ENCODE assay signal across 23 cellular contexts in the genomic region with DNA sequence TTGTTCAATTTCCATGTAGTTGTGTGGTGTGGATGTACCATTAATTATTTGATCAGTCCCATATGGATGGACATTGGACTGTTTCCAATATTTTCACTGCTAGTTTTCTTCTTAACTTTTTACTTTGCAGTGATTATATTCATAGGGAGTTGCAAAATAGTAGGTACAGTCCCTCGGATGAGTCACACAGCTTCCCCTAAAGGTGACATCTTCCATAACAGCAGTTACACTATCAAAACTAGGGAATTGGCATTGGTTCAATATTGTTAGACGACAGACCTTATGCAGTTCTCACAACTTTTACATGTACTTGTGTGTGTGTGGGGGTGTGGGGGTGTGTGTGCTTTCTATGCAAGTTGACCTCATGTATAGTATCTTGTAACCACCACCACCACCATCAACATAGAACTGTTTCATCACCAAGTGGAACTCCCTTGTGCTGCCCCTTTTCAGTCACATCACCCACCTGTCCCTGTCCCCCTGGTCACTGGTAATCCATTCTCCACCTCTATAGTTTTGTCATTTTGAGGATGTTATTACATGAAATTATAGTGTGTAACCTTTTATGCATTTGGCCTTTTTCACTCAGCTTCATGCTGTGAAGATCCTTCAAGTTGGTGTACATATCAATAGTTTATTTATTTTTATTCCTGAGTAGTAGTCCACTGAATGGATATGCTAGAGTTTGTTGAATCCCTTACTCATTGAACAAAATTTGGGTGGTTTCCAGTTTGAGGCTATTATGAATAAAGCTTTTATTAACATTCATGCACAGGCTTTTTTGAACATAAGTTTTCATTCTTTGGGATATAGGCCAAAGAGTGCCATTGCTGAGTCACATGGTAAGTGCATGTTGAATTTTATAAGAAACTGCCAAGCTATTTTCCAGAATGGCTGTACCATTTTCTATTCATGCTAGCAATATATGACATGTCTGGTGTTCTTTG. TPM values are rescaled to one million over a fixed set of nuclear protein-coding genes. Genes with fewer than 3 reads are reported as not detected.
A peak's percentile ranks its signal among the peaks of the same experiment; 100 is the strongest.
DNase-seq lines count a peak whose midpoint lies in the region; ATAC-seq, FAIRE-seq and TF ChIP-seq lines count a peak whose summit lies in the region.
"Had no signal": no experiment of that assay in that cellular context is flagged by ENCODE, and none has a peak within 500 bp of the region (broad histone marks: within the 10 kb centered on the region; RNA-seq: fewer than 3 reads in every experiment).

No MANE protein-coding gene starts in this region.

- WGBS in mesendoderm (ENCODE audit: extremely low coverage, insufficient coverage, low lambda C conversion rate): no CpG with 5 or more reads among the region's 2 CpGs

- no peak overlapping the region for H2BK120ac ChIP-seq in mesendoderm (ENCODE audit: low read depth, low read length)

- no peak overlapping the region for H2BK5ac ChIP-seq in mesendoderm (ENCODE audit: low read length)

- H3K4me3 ChIP-seq in bronchial epithelial cell (ENCODE audit: low read depth, low read length) (no peak overlapping the region), mesendoderm (ENCODE audit: low read length) (no peak overlapping the region), SJCRH30 (no peak overlapping the region)
- H3K4me3 ChIP-seq: adrenal gland, psoas muscle, tibial nerve had no signal

- peaks cover 2% of the 10 kb centered on the region for H3K4me1 ChIP-seq in mesendoderm (ENCODE audit: control insufficient read depth, low read depth, low read length)
- no peaks in the 10 kb centered on the region for H3K4me1 ChIP-seq in SJCRH30
- H3K4me1 ChIP-seq: adrenal gland, psoas muscle, tibial nerve had no signal

- no peak overlapping the region for H2BK15ac ChIP-seq in mesendoderm (replicated peaks; ENCODE audit: low read depth)

- no peak overlapping the region for H3K18ac ChIP-seq in mesendoderm (ENCODE audit: low read length)

- no peak overlapping the region for H3K4me2 ChIP-seq in mesendoderm (ENCODE audit: low read length)

- FAIRE-seq in bronchial epithelial cell (lab: Jason Lieb, UNC): no peak

- no peak overlapping the region for H3K56ac ChIP-seq in mesendoderm (ENCODE audit: low read length)

- no peaks in the 10 kb centered on the region for H3K36me3 ChIP-seq in bronchial epithelial cell (ENCODE audit: control insufficient read depth, insufficient read depth, low read length)
- no peaks in the 10 kb centered on the region for H3K36me3 ChIP-seq in mesendoderm (ENCODE audit: control insufficient read depth, insufficient read depth, low read length)
- H3K36me3 ChIP-seq in SJCRH30: no peaks in the 10 kb centered on the region
- H3K36me3 ChIP-seq: adrenal gland, tibial nerve had no signal

- no peak overlapping the region for H3K23ac ChIP-seq in mesendoderm (ENCODE audit: low read length)

- no peak overlapping the region for H4K5ac ChIP-seq in mesendoderm (ENCODE audit: low read length)

- no peak for TF ChIP-seq CTCF in bronchial epithelial cell (IDR thresholded peaks at IDR 0.05; ENCODE audit: insufficient read depth, low read length, severe bottlenecking)

- H3K9me3 ChIP-seq in SJCRH30 (replicated peaks): no peaks in the 10 kb centered on the region
- H3K9me3 ChIP-seq: adrenal gland, psoas muscle, tibial nerve had no signal

- H3K9ac ChIP-seq in mesendoderm (ENCODE audit: low read length): no peak overlapping the region

- H3K27me3 ChIP-seq in bronchial epithelial cell (ENCODE audit: control insufficient read depth, insufficient read depth, low read length) (no peaks in the 10 kb centered on the region), mesendoderm (ENCODE audit: insufficient read depth, low read length, poor library complexity) (no peaks in the 10 kb centered on the region), SJCRH30 (no peaks in the 10 kb centered on the region)
- H3K27me3 ChIP-seq: adrenal gland, tibial nerve had no signal

- no peaks in the 10 kb centered on the region for H3K79me1 ChIP-seq in mesendoderm (ENCODE audit: low read length)

- ATAC-seq in GM21528 (IDR thresholded peaks at IDR 0.05; ENCODE audit: low FRiP score, unreplicated experiment): no peak
- ATAC-seq: left ventricle myocardium superior, psoas muscle had no signal

- no peak overlapping the region for H4K8ac ChIP-seq in mesendoderm (ENCODE audit: low read depth, low read length)

- DNase-seq in A172 (ENCODE audit: low spot score): peak; percentile 11
- DNase-seq in CD1c-positive myeloid dendritic cell (ENCODE audit: extremely low spot score): peak; percentile 11
- DNase-seq in bronchial epithelial cell (ENCODE audit: low read depth): peak; percentile 61
- peak; percentile 91 for DNase-seq in foreskin melanocyte
- no peak for DNase-seq in mesendoderm
- no peak for DNase-seq in SJCRH30
- DNase-seq: activated CD4-positive, CD25-positive, alpha-beta regulatory T cell; adrenal gland; CD8-positive, alpha-beta memory T cell; DMS79 treated with DMSO at 0.1 percent for 48 hours; erythroblast; GOT3; left ventricle myocardium superior; NCI-H1048; NCI-H2029; NCI-H446 treated with DMSO at 0.1 percent for 48 hours; NK-92 treated with Interleukin-12 subunit alpha and Interleukin-12 subunit beta, amount 100 ng/mL, for 24 hours; psoas muscle; stimulated activated naive CD4-positive, alpha-beta T cell treated with Interleukin-2 at 50 U/mL for 16 hours; T1000 had no signal

- H3K27ac ChIP-seq in mesendoderm (ENCODE audit: low read depth, low read length): no peak overlapping the region
- H3K27ac ChIP-seq in SJCRH30: no peak overlapping the region
- H3K27ac ChIP-seq: adrenal gland, psoas muscle, RWPE1, tibial nerve had no signal

- no peaks in the 10 kb centered on the region for H3K79me2 ChIP-seq in mesendoderm (ENCODE audit: control insufficient read depth, insufficient read depth, low read length)

- no peak overlapping the region for H3K4ac ChIP-seq in mesendoderm (ENCODE audit: low read depth, low read length)

- H2AK5ac ChIP-seq in mesendoderm (ENCODE audit: low read length): no peak overlapping the region

RNA-seq across cellular contexts. Expression of gene CAPRIN2, which starts 59.3 kb away (rescaled TPM):
- 21.9 and 29.3 TPM in 2 replicates for total RNA-seq in A172 (2014; rRNA removed; shearing (Covaris generic))
- 26.2 and 31.9 TPM in 2 replicates for total RNA-seq in bronchial epithelial cell
- 22.2 TPM for polyA plus RNA-seq in mesendoderm (2013, experiment 1 of 2)
- polyA plus RNA-seq in mesendoderm (2013, experiment 2 of 2): 21.9 TPM
- 18.6 and 27.5 TPM in 2 replicates for total RNA-seq in SJCRH30 (2014; rRNA removed; shearing (Covaris generic))

Comparison
In these comparisons a context has a peak if more than half of its experiments do, and no peak if none do; other contexts are left out.
1. DNase-seq: peak in A172 (single experiment), CD1c-positive myeloid dendritic cell (single experiment), bronchial epithelial cell (single experiment) and foreskin melanocyte (single experiment); none in mesendoderm (single experiment) and SJCRH30 (0 of 2).